In genomic region chr1:44089371-44090070, GRCh38 we compare ENCODE assay signal across 1 cellular context.
TF ChIP-seq lines count a peak whose summit lies in the region.

No MANE protein-coding gene starts in this region.

TF ChIP-seq in IMR-90, 13 proteins besides CTCF, POLR2A, EP300 and RAD21 (continued from another document):
- no peak for TF ChIP-seq MAFK (IDR thresholded peaks at IDR 0.05; ENCODE audit: low read depth, low read length)
- TF ChIP-seq MAZ (IDR thresholded peaks at IDR 0.05; ENCODE audit: borderline replicate concordance, low read depth, low read length): no peak
- no peak for TF ChIP-seq CEBPB (IDR thresholded peaks at IDR 0.05; ENCODE audit: low read depth, low read length)
- TF ChIP-seq NFE2L2 (IDR thresholded peaks at IDR 0.05; ENCODE audit: low read depth, low read length): no peak
